In the genomic region with DNA sequence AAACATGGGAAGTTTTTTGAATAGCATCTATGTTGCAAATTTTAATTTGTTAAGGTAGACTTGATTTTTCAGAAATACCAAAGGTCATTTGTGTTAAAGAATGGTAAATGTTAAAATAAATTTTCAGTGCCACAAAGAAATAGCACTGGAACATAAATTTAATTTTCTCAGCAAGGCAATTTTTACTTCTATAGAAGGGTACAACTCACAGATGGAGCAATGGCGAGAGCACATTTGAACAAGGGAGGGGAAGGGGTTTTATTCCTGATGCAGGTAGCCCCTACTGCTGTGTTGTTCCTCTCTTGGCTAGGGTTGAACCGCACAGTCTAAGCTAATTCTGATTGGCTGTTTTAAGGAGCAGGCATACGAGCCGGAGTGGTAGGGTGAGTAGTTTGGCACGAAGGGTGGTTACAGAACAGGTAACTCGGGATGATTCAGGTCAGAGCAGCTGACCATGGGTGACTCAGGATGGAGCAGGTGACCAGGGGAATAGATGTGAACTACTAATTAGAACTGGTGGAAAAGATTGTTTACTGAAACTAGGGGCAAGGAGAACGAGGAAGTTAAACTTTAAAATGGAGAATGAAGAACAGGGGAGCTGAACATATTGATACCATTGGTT, we compare ENCODE assay signal across 17 cellular contexts. TPM values are rescaled to one million over a fixed set of nuclear protein-coding genes. Genes with fewer than 3 reads are reported as not detected.
DNase-seq lines count a peak whose midpoint lies in the region; ATAC-seq and TF ChIP-seq lines count a peak whose summit lies in the region.
"Had no signal": no experiment of that assay in that cellular context is flagged by ENCODE, and none has a peak within 500 bp of the region (broad histone marks: within the 10 kb centered on the region; RNA-seq: fewer than 3 reads in every experiment).

No MANE protein-coding gene starts in this region.

- intact Hi-C loops in gastrocnemius medialis (cut with DNase I; ENCODE audit: low total_unique reads): no loop called here

- DNase-seq in activated naive CD4-positive, alpha-beta T cell treated with anti-CD3 and anti-CD28 coated beads, Interleukin-2, amount 50 U/mL, for 72 hours (ENCODE audit: low spot score in 2 of 2): no peak
- DNase-seq in hepatocyte (ENCODE audit: low spot score) (peak; percentile 34), gastrocnemius medialis (peak; percentile 30 to 37), amniotic stem cell (lab: John Stamatoyannopoulos, UW) (no peak), LoVo (ENCODE audit: low spot score) (no peak)
- DNase-seq: 8988T; CD4-positive, alpha-beta memory T cell; DMS153; DND-41; EL had no signal

- peaks cover 5% of the 10 kb centered on the region for H3K9me3 Mint-ChIP-seq in activated naive CD4-positive, alpha-beta T cell treated with anti-CD3 and anti-CD28 coated beads, Interleukin-2, amount 50 U/mL, for 24 hours
- H3K9me3 Mint-ChIP-seq in activated naive CD4-positive, alpha-beta T cell treated with anti-CD3 and anti-CD28 coated beads, Interleukin-2, amount 50 U/mL, for 72 hours: peaks cover 6 to 23% of the 10 kb centered on the region in 2 donors

- H3K4me3 ChIP-seq in hepatocyte (no peak overlapping the region), gastrocnemius medialis (no peak overlapping the region)
- H3K4me3 ChIP-seq: BLaER1, GM12878, GM23338 had no signal

- WGBS in hepatocyte (ENCODE audit: low lambda C conversion rate, missing lambda C conversion rate): 88% methylated on average over 7 of the region's 7 CpGs

- H3K4me1 Mint-ChIP-seq in activated naive CD4-positive, alpha-beta T cell treated with anti-CD3 and anti-CD28 coated beads, Interleukin-2, amount 50 U/mL, for 24 hours: peaks cover 13% of the 10 kb centered on the region
- H3K4me1 Mint-ChIP-seq: CD14-positive monocyte, GM23338 had no signal

- in situ Hi-C loops in gastrocnemius medialis (cut with MboI; ENCODE audit: low sequenced_read_pairs in 4 of 4): no loop called here

- H4K20me1 ChIP-seq in hepatocyte (ENCODE audit: insufficient read depth, poor library complexity, severe bottlenecking): no peaks in the 10 kb centered on the region
- H4K20me1 ChIP-seq: BLaER1 had no signal

- no peaks in the 10 kb centered on the region for H3K27me3 Mint-ChIP-seq in activated naive CD4-positive, alpha-beta T cell treated with anti-CD3 and anti-CD28 coated beads, Interleukin-2, amount 50 U/mL, for 24 hours
- H3K27me3 Mint-ChIP-seq: CD4-positive, alpha-beta memory T cell had no signal

- H3K9me2 ChIP-seq in hepatocyte (replicated peaks; ENCODE audit: insufficient read depth): no peaks in the 10 kb centered on the region

- no peak for ATAC-seq in activated naive CD4-positive, alpha-beta T cell treated with anti-CD3 and anti-CD28 coated beads, Interleukin-2, amount 50 U/mL, for 72 hours
- ATAC-seq in gastrocnemius medialis: peak; percentile 53 to 57
- ATAC-seq in GM19035 (IDR thresholded peaks at IDR 0.05; ENCODE audit: unreplicated experiment): no peak
- ATAC-seq: GM12878, GM23338, HCT116 had no signal

- no peak for TF ChIP-seq POLR2A in gastrocnemius medialis (IDR thresholded peaks at IDR 0.05)

- H3K79me2 ChIP-seq in hepatocyte: no peaks in the 10 kb centered on the region

- H3K27ac ChIP-seq in hepatocyte (peak overlapping the region; percentile 14), gastrocnemius medialis (peak overlapping the region in 2 of 4 donors; percentile 49 to 60)
- H3K27ac ChIP-seq: BLaER1 had no signal

- no peaks in the 10 kb centered on the region for H3K9me3 ChIP-seq in hepatocyte (ENCODE audit: low read depth)
- H3K9me3 ChIP-seq in gastrocnemius medialis: no peaks in the 10 kb centered on the region

- peak overlapping the region; percentile 43 for H3K27ac Mint-ChIP-seq in activated naive CD4-positive, alpha-beta T cell treated with anti-CD3 and anti-CD28 coated beads, Interleukin-2, amount 50 U/mL, for 24 hours
- no peak overlapping the region for H3K27ac Mint-ChIP-seq in activated naive CD4-positive, alpha-beta T cell treated with anti-CD3 and anti-CD28 coated beads, Interleukin-2, amount 50 U/mL, for 72 hours
- H3K27ac Mint-ChIP-seq: CD14-positive monocyte; CD4-positive, alpha-beta memory T cell; GM23338 had no signal

- H3K36me3 ChIP-seq in hepatocyte (replicated peaks; ENCODE audit: insufficient read depth, low read depth) (no peaks in the 10 kb centered on the region), gastrocnemius medialis (no peaks in the 10 kb centered on the region)

- no peak overlapping the region for H2AFZ ChIP-seq in hepatocyte
- H2AFZ ChIP-seq: GM23338 had no signal

- H3K27me3 ChIP-seq in hepatocyte (no peaks in the 10 kb centered on the region), gastrocnemius medialis (no peaks in the 10 kb centered on the region)
- H3K27me3 ChIP-seq: BLaER1 had no signal

- H3K4me2 ChIP-seq in hepatocyte: no peak overlapping the region
- H3K4me2 ChIP-seq: BLaER1, GM23338 had no signal

- H3K36me3 Mint-ChIP-seq in activated naive CD4-positive, alpha-beta T cell treated with anti-CD3 and anti-CD28 coated beads, Interleukin-2, amount 50 U/mL, for 24 hours: peaks cover 18% of the 10 kb centered on the region
- peaks cover 14 to 21% of the 10 kb centered on the region in 2 donors for H3K36me3 Mint-ChIP-seq in activated naive CD4-positive, alpha-beta T cell treated with anti-CD3 and anti-CD28 coated beads, Interleukin-2, amount 50 U/mL, for 72 hours

- H3K4me1 ChIP-seq in hepatocyte (ENCODE audit: insufficient read depth) (peaks cover 4% of the 10 kb centered on the region), gastrocnemius medialis (peaks cover 13 to 14% of the 10 kb centered on the region in 2 donors)
- H3K4me1 ChIP-seq: BLaER1 had no signal

- no peak overlapping the region for H3K4me3 Mint-ChIP-seq in activated naive CD4-positive, alpha-beta T cell treated with anti-CD3 and anti-CD28 coated beads, Interleukin-2, amount 50 U/mL, for 24 hours
- H3K4me3 Mint-ChIP-seq: CD14-positive monocyte; CD4-positive, alpha-beta memory T cell; GM23338 had no signal

- TF ChIP-seq CTCF in hepatocyte (IDR thresholded peaks at IDR 0.05; ENCODE audit: poor library complexity): no peak
- TF ChIP-seq CTCF in gastrocnemius medialis (IDR thresholded peaks at IDR 0.05 in 4 of 5, conservative IDR thresholded peaks at IDR 0.05 in 1 of 5): no peak

RNA-seq across cellular contexts. Expression of a gene that starts 50.1 kb away (rescaled TPM):
- 10 to 100 TPM; 28.1 to 63.0 TPM for total RNA-seq in activated naive CD4-positive, alpha-beta T cell treated with anti-CD3 and anti-CD28 coated beads, Interleukin-2, amount 50 U/mL, for 72 hours
- total RNA-seq in hepatocyte: 35.1 and 53.1 TPM in 2 replicates
- polyA plus RNA-seq in hepatocyte: 12.1 and 12.7 TPM in 2 replicates
- total RNA-seq in gastrocnemius medialis: 100 to 1,000 TPM; 144 to 247 (median 162) TPM

Comparison
In these comparisons a context has a peak if more than half of its experiments do, and no peak if none do; other contexts are left out.
1. ATAC-seq: peak in gastrocnemius medialis (2 of 2); none in activated naive CD4-positive, alpha-beta T cell treated with anti-CD3 and anti-CD28 coated beads, Interleukin-2, amount 50 U/mL, for 72 hours (0 of 2) and GM19035 (single experiment).
2. DNase-seq: peak in hepatocyte (single experiment) and gastrocnemius medialis (2 of 2); none in activated naive CD4-positive, alpha-beta T cell treated with anti-CD3 and anti-CD28 coated beads, Interleukin-2, amount 50 U/mL, for 72 hours (0 of 2), amniotic stem cell (single experiment) and LoVo (single experiment).